In genomic region chr20:45450097-45450818, GRCh38 we compare ENCODE assay signal across 8 cellular contexts. TPM values are rescaled to one million over a fixed set of nuclear protein-coding genes. Genes with fewer than 3 reads are reported as not detected.
DNase-seq lines count a peak whose midpoint lies in the region; TF ChIP-seq lines count a peak whose summit lies in the region.

No MANE protein-coding gene starts in this region.

- H3K9me3 ChIP-seq in AG04450 (ENCODE audit: control insufficient read depth, insufficient read depth, low read length), result no peaks in the 10 kb centered on the region
- no peaks in the 10 kb centered on the region for H3K9me3 ChIP-seq in ascending aorta
- H3K9me3 ChIP-seq in suprapubic skin, result no peaks in the 10 kb centered on the region

- POLR2A ChIA-PET in AG04450 (lab: Yijun Ruan, JAX), result no interaction called here
- POLR2A ChIA-PET in GM10248 (lab: Yijun Ruan, JAX), result no interaction called here

- TF ChIP-seq POLR2A in suprapubic skin (IDR thresholded peaks at IDR 0.05), result no peak

- H3K4me1 ChIP-seq in ascending aorta (no peaks in the 10 kb centered on the region), suprapubic skin (no peaks in the 10 kb centered on the region)

- intact Hi-C loops in ascending aorta (cut with DNase I), result no loop called here

- no peak for TF ChIP-seq EP300 in suprapubic skin (IDR thresholded peaks at IDR 0.05)

- TF ChIP-seq CTCF in AG04450 (IDR thresholded peaks at IDR 0.05; ENCODE audit: low read depth, low read length) (peak; percentile 62), GM10248 (IDR thresholded peaks at IDR 0.05; ENCODE audit: control extremely low read depth, extremely low read depth, low read depth, missing control alignments) (peak; percentile 49), ascending aorta (IDR thresholded peaks at IDR 0.05) (peak; percentile 22 to 50 (median 37)), suprapubic skin (IDR thresholded peaks at IDR 0.05) (peak; percentile 18 to 30)

- H3K4me3 ChIP-seq in AG04450 (ENCODE audit: low read depth, low read length), result no peak overlapping the region
- no peak overlapping the region for H3K4me3 ChIP-seq in ascending aorta
- no peak overlapping the region for H3K4me3 ChIP-seq in suprapubic skin

- DNase-seq in AG04450 (ENCODE audit: low read depth, low spot score) (no peak), GM10248 (ENCODE audit: extremely low spot score) (peak; percentile 32), NCI-H2081 (lab: John Stamatoyannopoulos, UW) (peak; percentile 44 to 56), ascending aorta (ENCODE audit: low spot score in 2 of 2) (no peak), inferior parietal cortex (ENCODE audit: extremely low spot score) (peak; percentile 73), suprapubic skin (ENCODE audit: low spot score in 2 of 2) (no peak), activated gamma-delta T cell treated with Interleukin-2 at 50 U/mL for 16 hours (no peak), putamen (ENCODE audit: low spot score) (no peak)

- CTCF ChIA-PET in AG04450 (lab: Charles Lee), result interaction anchor here (0.6 to 3.5 kb wide), 20 partner anchors 8 to 321 kb away, joined by 3 to 37 read pairs (median 6); partner anchors contain the start of gene SYS1
- CTCF ChIA-PET in GM10248 (lab: Yijun Ruan, JAX), result interaction anchor here (0.5 to 11.8 kb wide), 31 partner anchors 7 to 346 kb away, joined by 3 to 120 read pairs (median 5); partner anchors contain the start of genes PIGT, SDC4 and SYS1

- H3K27me3 ChIP-seq in AG04450 (ENCODE audit: control insufficient read depth, insufficient read depth, low read length) (peaks cover 18% of the 10 kb centered on the region), ascending aorta (no peaks in the 10 kb centered on the region), suprapubic skin (no peaks in the 10 kb centered on the region)

- no peaks in the 10 kb centered on the region for H3K36me3 ChIP-seq in ascending aorta
- H3K36me3 ChIP-seq in suprapubic skin, result no peaks in the 10 kb centered on the region

- WGBS in suprapubic skin, result 69% methylated on average over 4 of the region's 5 CpGs

- H3K27ac ChIP-seq in AG04450 (ENCODE audit: low read depth, low read length) (no peak overlapping the region), ascending aorta (no peak overlapping the region), suprapubic skin (no peak overlapping the region)

RNA-seq across cellular contexts. Expression of gene WFDC2, which starts 19.3 kb away (rescaled TPM):
- not detected in 2 replicates for polyA plus RNA-seq in AG04450 (2011; rRNA removed)
- not detected in 2 replicates for polyA minus RNA-seq in AG04450 (2011; rRNA and poly(A)+ RNA removed)
- total RNA-seq in ascending aorta, result 32.5 TPM
- total RNA-seq in suprapubic skin, result 10 to 100 TPM; 29.6 to 58.0 (median 34.1) TPM

RNA-seq across cellular contexts. Expression of gene PIGT, which starts 34.3 kb away (rescaled TPM):
- polyA plus RNA-seq in AG04450 (2011; rRNA removed), result 114 and 140 TPM in 2 replicates
- polyA minus RNA-seq in AG04450 (2011; rRNA and poly(A)+ RNA removed), result 51.4 and 58.4 TPM in 2 replicates
- total RNA-seq in ascending aorta, result 142 TPM
- 10 to 100 TPM; 44.6 to 77.8 (median 51.8) TPM for total RNA-seq in suprapubic skin

RNA-seq across cellular contexts. Expression of gene DBNDD2, which starts 42.2 kb away (rescaled TPM):
- polyA plus RNA-seq in AG04450 (2011; rRNA removed), result 12.8 and 13.8 TPM in 2 replicates
- 7.3 and 7.8 TPM in 2 replicates for polyA minus RNA-seq in AG04450 (2011; rRNA and poly(A)+ RNA removed)
- total RNA-seq in ascending aorta, result 100 TPM
- 10 to 100 TPM; 42.4 to 72.3 (median 49.7) TPM for total RNA-seq in suprapubic skin

Comparison
In these comparisons a context has a peak if more than half of its experiments do, and no peak if none do; other contexts are left out.
1. DNase-seq: peak in GM10248 (single experiment), NCI-H2081 (2 of 2) and inferior parietal cortex (single experiment); none in AG04450 (single experiment), ascending aorta (0 of 2), suprapubic skin (0 of 2), activated gamma-delta T cell treated with Interleukin-2 at 50 U/mL for 16 hours (single experiment) and putamen (single experiment).
2. Peak in every context shown above with its lines, with median percentiles within 50 percentile points of each other: CTCF ChIP-seq.